26 cellular contexts compared by ENCODE assay signal in the genomic region with DNA sequence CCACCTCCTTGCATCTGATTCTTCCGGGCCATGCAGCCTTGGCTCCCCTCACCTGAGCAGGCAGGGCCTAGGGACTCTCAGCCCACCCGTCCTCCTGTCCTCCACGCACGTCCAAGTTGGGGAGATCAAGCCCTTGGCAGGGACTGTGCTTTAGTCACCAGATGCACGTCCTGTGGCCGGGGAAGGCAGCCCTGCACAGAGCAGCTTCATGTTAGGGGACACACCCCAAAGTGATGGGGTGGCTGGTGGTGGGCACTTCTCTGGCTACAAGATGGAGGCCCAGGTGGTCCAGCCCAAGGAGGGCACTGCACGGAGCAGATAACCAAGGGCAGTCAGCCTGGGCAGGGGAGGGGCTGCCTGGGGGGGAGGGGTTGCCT. TPM values are rescaled to one million over a fixed set of nuclear protein-coding genes. Genes with fewer than 3 reads are reported as not detected.
DNase-seq lines count a peak whose midpoint lies in the region; ATAC-seq, FAIRE-seq and TF ChIP-seq lines count a peak whose summit lies in the region.
"Had no signal": no experiment of that assay in that cellular context is flagged by ENCODE, and none has a peak within 500 bp of the region (broad histone marks: within the 10 kb centered on the region; RNA-seq: fewer than 3 reads in every experiment).

No MANE protein-coding gene starts in this region.

- H3K4me3 ChIP-seq in NT2/D1 (ENCODE audit: insufficient read length, low read depth) (no peak overlapping the region), kidney (ENCODE audit: low read length in 2 of 2) (no peak overlapping the region), psoas muscle (no peak overlapping the region), brain microvascular endothelial cell (ENCODE audit: low read depth, low read length) (no peak overlapping the region)
- H3K4me3 ChIP-seq: BLaER1, cardiac muscle cell had no signal

- FAIRE-seq in kidney (lab: Jason Lieb, UNC) = no peak
- FAIRE-seq: endothelial cell of umbilical vein, urothelium cell line had no signal

- intact Hi-C loops in kidney (cut with DNase I) (no loop called here), psoas muscle (cut with DNase I) (no loop called here)

- no peak overlapping the region for H3K4me3 Mint-ChIP-seq in T-helper 17 cell
- H3K4me3 Mint-ChIP-seq: activated B cell treated with CpG ODN at 0.5 μM for 24 hours; activated CD8-positive, alpha-beta T cell treated with anti-CD3 and anti-CD28 coated beads, Interleukin-2, amount 10 ng/mL, durations not matched to agents 7 days and 5 days; H9; IgD-negative memory B cell had no signal

- H3K36me3 Mint-ChIP-seq in T-helper 17 cell (ENCODE audit: low read depth) = no peaks in the 10 kb centered on the region
- H3K36me3 Mint-ChIP-seq: IgD-negative memory B cell had no signal

- no peaks in the 10 kb centered on the region for H3K4me1 Mint-ChIP-seq in T-helper 17 cell
- H3K4me1 Mint-ChIP-seq: activated B cell treated with CpG ODN at 0.5 μM for 24 hours, IgD-negative memory B cell had no signal

- in situ Hi-C loops in brain microvascular endothelial cell (cut with HindIII; ENCODE audit: low pct_ligation_motif_present, low sequenced_read_pairs) = no loop called here

- H3K4me1 ChIP-seq in NT2/D1 (ENCODE audit: insufficient read depth, insufficient read length) = peaks cover 32% of the 10 kb centered on the region
- H3K4me1 ChIP-seq in kidney (ENCODE audit: control insufficient read depth in 1 of 2, insufficient read depth in 1 of 2, low read depth in 1 of 2, low read length in 2 of 2) = no peaks in the 10 kb centered on the region
- no peaks in the 10 kb centered on the region for H3K4me1 ChIP-seq in psoas muscle

- H3K27me3 Mint-ChIP-seq in T-helper 17 cell = peaks cover 7% of the 10 kb centered on the region

- WGBS in psoas muscle, 3 donors = 14 to 36% (median 30%) methylated on average over 7 of the region's 7 CpGs

- TF ChIP-seq CTCF in kidney (IDR thresholded peaks at IDR 0.05; ENCODE audit: borderline replicate concordance, extremely low read depth, insufficient read depth) = no peak
- TF ChIP-seq CTCF in psoas muscle (IDR thresholded peaks at IDR 0.05) = no peak
- TF ChIP-seq CTCF in brain microvascular endothelial cell (IDR thresholded peaks at IDR 0.05; ENCODE audit: low read depth, low read length, missing control alignments) = no peak

- H3K36me3 ChIP-seq in NT2/D1 (ENCODE audit: insufficient read depth, insufficient read length, low read length) (no peaks in the 10 kb centered on the region), kidney (ENCODE audit: control insufficient read depth in 1 of 2, insufficient read depth in 2 of 2, low read length in 2 of 2) (no peaks in the 10 kb centered on the region), psoas muscle (ENCODE audit: insufficient read depth in 1 of 2, low read depth in 1 of 2) (no peaks in the 10 kb centered on the region), brain microvascular endothelial cell (replicated peaks) (no peaks in the 10 kb centered on the region)
- H3K36me3 ChIP-seq: BLaER1, cardiac muscle cell had no signal

- H3K9ac ChIP-seq in NT2/D1 (ENCODE audit: insufficient read length, low read depth) = peak overlapping the region; percentile 24
- no peak overlapping the region for H3K9ac ChIP-seq in kidney (ENCODE audit: low read length in 2 of 2)
- H3K9ac ChIP-seq: BLaER1 had no signal

- H3K27me3 ChIP-seq in NT2/D1 (ENCODE audit: insufficient read depth, insufficient read length) = no peaks in the 10 kb centered on the region
- peaks cover 0 to 83% (median 10%) of the 10 kb centered on the region in 3 donors for H3K27me3 ChIP-seq in psoas muscle (ENCODE audit: insufficient read depth in 3 of 3, low read length in 2 of 3)
- H3K27me3 ChIP-seq in brain microvascular endothelial cell (replicated peaks) = no peaks in the 10 kb centered on the region
- H3K27me3 ChIP-seq: cardiac muscle cell had no signal

- no peak overlapping the region for H3K27ac Mint-ChIP-seq in T-helper 17 cell
- H3K27ac Mint-ChIP-seq: activated B cell treated with CpG ODN at 0.5 μM for 24 hours; activated CD8-positive, alpha-beta T cell treated with anti-CD3 and anti-CD28 coated beads, Interleukin-2, amount 10 ng/mL, durations not matched to agents 7 days and 5 days; H9; IgD-negative memory B cell had no signal

- no peak overlapping the region for H3K27ac ChIP-seq in kidney (ENCODE audit: low read depth in 2 of 2, low read length in 2 of 2)
- no peak overlapping the region for H3K27ac ChIP-seq in psoas muscle
- no peak overlapping the region for H3K27ac ChIP-seq in brain microvascular endothelial cell
- H3K27ac ChIP-seq: BLaER1, cardiac muscle cell had no signal

- DNase-seq in activated effector memory CD4-positive, alpha-beta T cell treated with anti-CD3 and anti-CD28 coated beads, Interleukin-2, amount 50 U/mL, for 16 hours = peak; percentile 41
- DNase-seq in activated effector memory CD4-positive, alpha-beta T cell treated with Interleukin-2 at 50 U/mL for 16 hours = no peak
- DNase-seq in NT2/D1 (ENCODE audit: low read depth, low spot score) (no peak), kidney (peak; percentile 59), psoas muscle (peak; percentile 8 to 46), hypothalamus (lab: John Stamatoyannopoulos, UW) (no peak), brain microvascular endothelial cell (no peak), T-helper 17 cell (no peak)
- DNase-seq: activated B cell treated with CpG ODN at 0.5 μM for 24 hours; activated CD8-positive, alpha-beta T cell treated with anti-CD3 and anti-CD28 coated beads, Interleukin-2, amount 10 ng/mL, durations not matched to agents 7 days and 5 days; activated naive CD4-positive, alpha-beta T cell; activated T-cell treated with anti-CD3 and anti-CD28 coated beads, Interleukin-2, amount 50 U/mL, for 1 hour; amniotic stem cell; dermis blood vessel endothelial cell; NCI-H446 treated with DMSO at 0.1 percent for 48 hours; NK-92 treated with Interleukin-12 subunit alpha and Interleukin-12 subunit beta, amount 100 ng/mL, for 24 hours; nucleus accumbens; T1000 had no signal

- no peak for ATAC-seq in psoas muscle
- ATAC-seq in T-helper 17 cell = no peak
- ATAC-seq: activated CD8-positive, alpha-beta T cell treated with anti-CD3 and anti-CD28 coated beads, Interleukin-2, amount 10 ng/mL, durations not matched to agents 7 days and 5 days had no signal

- H3K9me3 ChIP-seq in NT2/D1 (ENCODE audit: insufficient read depth, low read length) = no peaks in the 10 kb centered on the region
- H3K9me3 ChIP-seq in kidney (ENCODE audit: control insufficient read depth in 1 of 2, low read length in 2 of 2) = no peaks in the 10 kb centered on the region
- H3K9me3 ChIP-seq in psoas muscle = no peaks in the 10 kb centered on the region
- H3K9me3 ChIP-seq in T-helper 17 cell (ENCODE audit: control insufficient read depth, low read length, poor library complexity, severe bottlenecking) = no peaks in the 10 kb centered on the region
- H3K9me3 ChIP-seq: BLaER1 had no signal

RNA-seq across cellular contexts. Expression of a gene that starts 1.2 kb away (rescaled TPM):
- total RNA-seq in kidney (0.38 TPM), psoas muscle (under 1 TPM in 3 of 4 donors, not detected in 1; 0.02 to 0.41 (median 0.20) TPM), T-helper 17 cell (not detected)
- polyA plus RNA-seq in kidney (ENCODE audit: insufficient read depth, low read depth, low replicate concordance) (not detected), psoas muscle (under 1 TPM in 1 of 3 donors, not detected in 2; under 0.01 TPM)
- total RNA-seq: A673; activated B cell treated with CpG ODN at 0.5 μM for 24 hours; activated CD8-positive, alpha-beta T cell treated with anti-CD3 and anti-CD28 coated beads, Interleukin-2, amount 10 ng/mL, durations not matched to agents 7 days and 5 days; cardiac muscle cell; Daoy; dermis blood vessel endothelial cell; endothelial cell of umbilical vein; H9 had no signal
- polyA plus RNA-seq: cardiac muscle cell, endothelial cell of umbilical vein, IgD-negative memory B cell had no signal

Comparison
In these comparisons a context has a peak if more than half of its experiments do, and no peak if none do; other contexts are left out.
1. DNase-seq: peak in activated effector memory CD4-positive, alpha-beta T cell treated with anti-CD3 and anti-CD28 coated beads, Interleukin-2, amount 50 U/mL, for 16 hours (single experiment), kidney (single experiment) and psoas muscle (2 of 2); none in activated effector memory CD4-positive, alpha-beta T cell treated with Interleukin-2 at 50 U/mL for 16 hours (single experiment), NT2/D1 (single experiment), hypothalamus (0 of 51), brain microvascular endothelial cell (single experiment) and T-helper 17 cell (0 of 3).